In the genomic region with DNA sequence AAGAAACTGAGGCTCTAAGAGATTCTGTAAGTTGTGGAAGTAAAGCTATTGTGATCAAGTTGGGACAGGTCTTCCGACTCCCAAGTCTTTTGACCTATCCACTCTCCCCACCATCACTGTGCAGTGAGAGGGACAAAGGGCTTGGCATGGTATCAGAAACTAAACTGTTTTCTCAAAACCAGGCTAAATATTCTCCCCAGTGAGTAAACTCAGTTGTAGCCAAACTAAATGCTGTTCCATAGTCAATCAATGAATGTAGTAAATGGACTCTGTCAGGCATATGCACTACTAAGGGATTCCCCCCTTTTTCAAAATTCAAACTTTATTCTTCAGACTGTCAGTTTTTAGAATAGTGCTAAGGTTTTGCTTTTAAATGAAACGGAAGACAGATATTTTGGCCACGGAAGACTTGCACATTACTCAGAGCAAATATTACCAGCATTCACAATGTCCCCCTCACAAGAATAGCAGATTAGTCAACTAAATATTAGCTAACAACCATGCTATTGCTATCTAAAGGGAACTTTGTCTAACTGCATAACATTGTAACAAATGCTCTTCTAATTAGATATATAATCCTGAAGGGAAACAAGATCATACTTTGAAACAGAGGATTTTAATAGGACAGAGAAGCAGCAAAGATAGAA, we compare ENCODE assay signal across 1 cellular context.
TF ChIP-seq lines count a peak whose summit lies in the region.

No MANE protein-coding gene starts in this region.

TF ChIP-seq in HepG2, 621 proteins besides CTCF, POLR2A, EP300 and RAD21:
- TF ChIP-seq ZNF180 (CRISPR knock-in tag; IDR thresholded peaks at IDR 0.05; ENCODE audit: borderline replicate concordance, low read depth), result no peak
- no peak for TF ChIP-seq ZNF33A (CRISPR knock-in tag; IDR thresholded peaks at IDR 0.05; ENCODE audit: borderline replicate concordance)
- no peak for TF ChIP-seq ZNF674 (CRISPR knock-in tag; IDR thresholded peaks at IDR 0.05; ENCODE audit: low read depth)
- no peak for TF ChIP-seq LCORL (IDR thresholded peaks at IDR 0.05)
- 0 out of 2 replicates have a peak, but pooled peaks have one; percentile 10 for TF ChIP-seq LCORL (CRISPR knock-in tag; IDR thresholded peaks at IDR 0.05)
- TF ChIP-seq, protein P1, sequence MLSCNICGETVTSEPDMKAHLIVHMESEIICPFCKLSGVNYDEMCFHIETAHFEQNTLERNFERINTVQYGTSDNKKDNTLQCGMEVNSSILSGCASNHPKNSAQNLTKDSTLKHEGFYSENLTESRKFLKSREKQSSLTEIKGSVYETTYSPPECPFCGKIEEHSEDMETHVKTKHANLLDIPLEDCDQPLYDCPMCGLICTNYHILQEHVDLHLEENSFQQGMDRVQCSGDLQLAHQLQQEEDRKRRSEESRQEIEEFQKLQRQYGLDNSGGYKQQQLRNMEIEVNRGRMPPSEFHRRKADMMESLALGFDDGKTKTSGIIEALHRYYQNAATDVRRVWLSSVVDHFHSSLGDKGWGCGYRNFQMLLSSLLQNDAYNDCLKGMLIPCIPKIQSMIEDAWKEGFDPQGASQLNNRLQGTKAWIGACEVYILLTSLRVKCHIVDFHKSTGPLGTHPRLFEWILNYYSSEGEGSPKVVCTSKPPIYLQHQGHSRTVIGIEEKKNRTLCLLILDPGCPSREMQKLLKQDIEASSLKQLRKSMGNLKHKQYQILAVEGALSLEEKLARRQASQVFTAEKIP (CRISPR knock-in tag; IDR thresholded peaks at IDR 0.05; ENCODE audit: borderline replicate concordance), result no peak
- no peak for TF ChIP-seq ZKSCAN5 (CRISPR knock-in tag; IDR thresholded peaks at IDR 0.05)
- no peak for TF ChIP-seq ZNF10 (CRISPR knock-in tag; IDR thresholded peaks at IDR 0.05; ENCODE audit: borderline replicate concordance, low read depth)
- TF ChIP-seq SALL1 (CRISPR knock-in tag; IDR thresholded peaks at IDR 0.05), result no peak
- 0 out of 2 replicates have a peak, but pooled peaks have one; percentile 4 for TF ChIP-seq SAP130 (CRISPR knock-in tag; IDR thresholded peaks at IDR 0.05; ENCODE audit: low read depth)
- no peak for TF ChIP-seq ZFP1 (CRISPR knock-in tag; IDR thresholded peaks at IDR 0.05)
- TF ChIP-seq, protein P2, sequence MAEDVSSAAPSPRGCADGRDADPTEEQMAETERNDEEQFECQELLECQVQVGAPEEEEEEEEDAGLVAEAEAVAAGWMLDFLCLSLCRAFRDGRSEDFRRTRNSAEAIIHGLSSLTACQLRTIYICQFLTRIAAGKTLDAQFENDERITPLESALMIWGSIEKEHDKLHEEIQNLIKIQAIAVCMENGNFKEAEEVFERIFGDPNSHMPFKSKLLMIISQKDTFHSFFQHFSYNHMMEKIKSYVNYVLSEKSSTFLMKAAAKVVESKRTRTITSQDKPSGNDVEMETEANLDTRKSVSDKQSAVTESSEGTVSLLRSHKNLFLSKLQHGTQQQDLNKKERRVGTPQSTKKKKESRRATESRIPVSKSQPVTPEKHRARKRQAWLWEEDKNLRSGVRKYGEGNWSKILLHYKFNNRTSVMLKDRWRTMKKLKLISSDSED (CRISPR knock-in tag; IDR thresholded peaks at IDR 0.05), result no peak
- TF ChIP-seq ZNF777 (CRISPR knock-in tag; IDR thresholded peaks at IDR 0.05), result no peak
- TF ChIP-seq, protein P3, sequence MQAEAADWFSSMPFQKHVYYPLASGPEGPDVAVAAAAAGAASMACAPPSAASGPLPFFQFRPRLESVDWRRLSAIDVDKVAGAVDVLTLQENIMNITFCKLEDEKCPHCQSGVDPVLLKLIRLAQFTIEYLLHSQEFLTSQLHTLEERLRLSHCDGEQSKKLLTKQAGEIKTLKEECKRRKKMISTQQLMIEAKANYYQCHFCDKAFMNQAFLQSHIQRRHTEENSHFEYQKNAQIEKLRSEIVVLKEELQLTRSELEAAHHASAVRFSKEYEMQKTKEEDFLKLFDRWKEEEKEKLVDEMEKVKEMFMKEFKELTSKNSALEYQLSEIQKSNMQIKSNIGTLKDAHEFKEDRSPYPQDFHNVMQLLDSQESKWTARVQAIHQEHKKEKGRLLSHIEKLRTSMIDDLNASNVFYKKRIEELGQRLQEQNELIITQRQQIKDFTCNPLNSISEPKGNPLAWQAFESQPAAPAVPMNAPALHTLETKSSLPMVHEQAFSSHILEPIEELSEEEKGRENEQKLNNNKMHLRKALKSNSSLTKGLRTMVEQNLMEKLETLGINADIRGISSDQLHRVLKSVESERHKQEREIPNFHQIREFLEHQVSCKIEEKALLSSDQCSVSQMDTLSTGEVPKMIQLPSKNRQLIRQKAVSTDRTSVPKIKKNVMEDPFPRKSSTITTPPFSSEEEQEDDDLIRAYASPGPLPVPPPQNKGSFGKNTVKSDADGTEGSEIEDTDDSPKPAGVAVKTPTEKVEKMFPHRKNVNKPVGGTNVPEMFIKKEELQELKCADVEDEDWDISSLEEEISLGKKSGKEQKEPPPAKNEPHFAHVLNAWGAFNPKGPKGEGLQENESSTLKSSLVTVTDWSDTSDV (CRISPR knock-in tag; IDR thresholded peaks at IDR 0.05), result no peak
- TF ChIP-seq ZNF563 (CRISPR knock-in tag; IDR thresholded peaks at IDR 0.05), result no peak
- TF ChIP-seq ZNF615 (CRISPR knock-in tag; IDR thresholded peaks at IDR 0.05; ENCODE audit: borderline replicate concordance), result no peak
- TF ChIP-seq ZNF33B (CRISPR knock-in tag; IDR thresholded peaks at IDR 0.05), result no peak
- TF ChIP-seq, protein P4, sequence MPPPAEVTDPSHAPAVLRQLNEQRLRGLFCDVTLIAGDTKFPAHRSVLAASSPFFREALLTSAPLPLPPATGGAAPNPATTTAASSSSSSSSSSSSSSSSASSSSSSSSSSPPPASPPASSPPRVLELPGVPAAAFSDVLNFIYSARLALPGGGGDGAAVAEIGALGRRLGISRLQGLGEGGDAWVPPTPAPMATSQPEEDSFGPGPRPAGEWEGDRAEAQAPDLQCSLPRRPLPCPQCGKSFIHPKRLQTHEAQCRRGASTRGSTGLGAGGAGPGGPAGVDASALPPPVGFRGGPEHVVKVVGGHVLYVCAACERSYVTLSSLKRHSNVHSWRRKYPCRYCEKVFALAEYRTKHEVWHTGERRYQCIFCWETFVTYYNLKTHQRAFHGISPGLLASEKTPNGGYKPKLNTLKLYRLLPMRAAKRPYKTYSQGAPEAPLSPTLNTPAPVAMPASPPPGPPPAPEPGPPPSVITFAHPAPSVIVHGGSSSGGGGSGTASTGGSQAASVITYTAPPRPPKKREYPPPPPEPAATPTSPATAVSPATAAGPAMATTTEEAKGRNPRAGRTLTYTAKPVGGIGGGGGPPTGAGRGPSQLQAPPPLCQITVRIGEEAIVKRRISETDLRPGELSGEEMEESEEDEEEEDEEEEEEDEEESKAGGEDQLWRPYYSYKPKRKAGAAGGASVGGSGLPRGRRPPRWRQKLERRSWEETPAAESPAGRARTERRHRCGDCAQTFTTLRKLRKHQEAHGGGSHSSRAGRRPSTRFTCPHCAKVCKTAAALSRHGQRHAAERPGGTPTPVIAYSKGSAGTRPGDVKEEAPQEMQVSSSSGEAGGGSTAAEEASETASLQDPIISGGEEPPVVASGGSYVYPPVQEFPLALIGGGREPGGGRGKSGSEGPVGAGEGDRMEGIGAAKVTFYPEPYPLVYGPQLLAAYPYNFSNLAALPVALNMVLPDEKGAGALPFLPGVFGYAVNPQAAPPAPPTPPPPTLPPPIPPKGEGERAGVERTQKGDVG (CRISPR knock-in tag; IDR thresholded peaks at IDR 0.05; ENCODE audit: borderline replicate concordance), result no peak
- TF ChIP-seq ZNF720 (CRISPR knock-in tag; IDR thresholded peaks at IDR 0.05), result no peak
- TF ChIP-seq ZNF3 (CRISPR knock-in tag; IDR thresholded peaks at IDR 0.05), result peak; percentile 98
- TF ChIP-seq, protein P5, sequence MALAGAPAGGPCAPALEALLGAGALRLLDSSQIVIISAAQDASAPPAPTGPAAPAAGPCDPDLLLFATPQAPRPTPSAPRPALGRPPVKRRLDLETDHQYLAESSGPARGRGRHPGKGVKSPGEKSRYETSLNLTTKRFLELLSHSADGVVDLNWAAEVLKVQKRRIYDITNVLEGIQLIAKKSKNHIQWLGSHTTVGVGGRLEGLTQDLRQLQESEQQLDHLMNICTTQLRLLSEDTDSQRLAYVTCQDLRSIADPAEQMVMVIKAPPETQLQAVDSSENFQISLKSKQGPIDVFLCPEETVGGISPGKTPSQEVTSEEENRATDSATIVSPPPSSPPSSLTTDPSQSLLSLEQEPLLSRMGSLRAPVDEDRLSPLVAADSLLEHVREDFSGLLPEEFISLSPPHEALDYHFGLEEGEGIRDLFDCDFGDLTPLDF (CRISPR knock-in tag; IDR thresholded peaks at IDR 0.05), result no peak
- TF ChIP-seq CHCHD3 (CRISPR knock-in tag; IDR thresholded peaks at IDR 0.05), result no peak
- no peak for TF ChIP-seq MTF2 (CRISPR knock-in tag; IDR thresholded peaks at IDR 0.05; ENCODE audit: borderline replicate concordance)
- TF ChIP-seq CREB1 (IDR thresholded peaks at IDR 0.05), result no peak
- TF ChIP-seq CREB1 (CRISPR knock-in tag; IDR thresholded peaks at IDR 0.05), result peak; percentile 41; the same call in 1 of the 2 replicates
- no peak for TF ChIP-seq GZF1 (CRISPR knock-in tag; IDR thresholded peaks at IDR 0.05)
- TF ChIP-seq, protein P6, sequence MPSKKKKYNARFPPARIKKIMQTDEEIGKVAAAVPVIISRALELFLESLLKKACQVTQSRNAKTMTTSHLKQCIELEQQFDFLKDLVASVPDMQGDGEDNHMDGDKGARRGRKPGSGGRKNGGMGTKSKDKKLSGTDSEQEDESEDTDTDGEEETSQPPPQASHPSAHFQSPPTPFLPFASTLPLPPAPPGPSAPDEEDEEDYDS (CRISPR knock-in tag; IDR thresholded peaks at IDR 0.05), result no peak
- no peak for TF ChIP-seq BORCS8-MEF2B (CRISPR knock-in tag; IDR thresholded peaks at IDR 0.05)
- 0 out of 2 replicates have a peak, but pooled peaks have one; percentile 8 for TF ChIP-seq RCOR2 (CRISPR knock-in tag; IDR thresholded peaks at IDR 0.05)
- TF ChIP-seq MBD4 (IDR thresholded peaks at IDR 0.05; ENCODE audit: borderline replicate concordance, low read length), result peak; percentile 20; the same call in 1 of the 2 replicates
- no peak for TF ChIP-seq GFI1 (CRISPR knock-in tag; IDR thresholded peaks at IDR 0.05; ENCODE audit: borderline replicate concordance)
